ENCODE assay signal across 1 cellular context in genomic region chr16:1923299-1924034, GRCh38.
TF ChIP-seq lines count a peak whose summit lies in the region.

No MANE protein-coding gene starts in this region.

TF ChIP-seq in GM12878, 131 proteins besides CTCF, POLR2A, EP300 and RAD21:
- no peak for TF ChIP-seq ZNF622 (IDR thresholded peaks at IDR 0.05)
- TF ChIP-seq RB1 (IDR thresholded peaks at IDR 0.05; ENCODE audit: borderline replicate concordance): no peak
- no peak for TF ChIP-seq MTA2 (IDR thresholded peaks at IDR 0.05; ENCODE audit: low read depth)
- TF ChIP-seq NFYA (IDR thresholded peaks at IDR 0.05; ENCODE audit: borderline replicate concordance, low read depth, low read length): no peak
- TF ChIP-seq, protein P1, sequence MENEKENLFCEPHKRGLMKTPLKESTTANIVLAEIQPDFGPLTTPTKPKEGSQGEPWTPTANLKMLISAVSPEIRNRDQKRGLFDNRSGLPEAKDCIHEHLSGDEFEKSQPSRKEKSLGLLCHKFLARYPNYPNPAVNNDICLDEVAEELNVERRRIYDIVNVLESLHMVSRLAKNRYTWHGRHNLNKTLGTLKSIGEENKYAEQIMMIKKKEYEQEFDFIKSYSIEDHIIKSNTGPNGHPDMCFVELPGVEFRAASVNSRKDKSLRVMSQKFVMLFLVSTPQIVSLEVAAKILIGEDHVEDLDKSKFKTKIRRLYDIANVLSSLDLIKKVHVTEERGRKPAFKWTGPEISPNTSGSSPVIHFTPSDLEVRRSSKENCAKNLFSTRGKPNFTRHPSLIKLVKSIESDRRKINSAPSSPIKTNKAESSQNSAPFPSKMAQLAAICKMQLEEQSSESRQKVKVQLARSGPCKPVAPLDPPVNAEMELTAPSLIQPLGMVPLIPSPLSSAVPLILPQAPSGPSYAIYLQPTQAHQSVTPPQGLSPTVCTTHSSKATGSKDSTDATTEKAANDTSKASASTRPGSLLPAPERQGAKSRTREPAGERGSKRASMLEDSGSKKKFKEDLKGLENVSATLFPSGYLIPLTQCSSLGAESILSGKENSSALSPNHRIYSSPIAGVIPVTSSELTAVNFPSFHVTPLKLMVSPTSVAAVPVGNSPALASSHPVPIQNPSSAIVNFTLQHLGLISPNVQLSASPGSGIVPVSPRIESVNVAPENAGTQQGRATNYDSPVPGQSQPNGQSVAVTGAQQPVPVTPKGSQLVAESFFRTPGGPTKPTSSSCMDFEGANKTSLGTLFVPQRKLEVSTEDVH (IDR thresholded peaks at IDR 0.05; ENCODE audit: low read depth, partially characterized antibody): no peak
- TF ChIP-seq KAT2A (conservative IDR thresholded peaks at IDR 0.05; ENCODE audit: control insufficient read depth, low read depth, low read length): no peak
- no peak for TF ChIP-seq EZH2 (IDR thresholded peaks at IDR 0.05; ENCODE audit: borderline replicate concordance, control insufficient read depth, low read depth, low read length)
- no peak for TF ChIP-seq MYB (IDR thresholded peaks at IDR 0.05; ENCODE audit: borderline replicate concordance, low read depth, low read length)
- no peak for TF ChIP-seq ZNF274 (IDR thresholded peaks at IDR 0.05; ENCODE audit: insufficient read depth, insufficient read length)
- no peak for TF ChIP-seq STAT1 (conservative IDR thresholded peaks at IDR 0.05)
- no peak for TF ChIP-seq CEBPB (IDR thresholded peaks at IDR 0.05; ENCODE audit: borderline replicate concordance in 1 of 2, low read depth in 2 of 2, low read length in 2 of 2)
- TF ChIP-seq LARP7 (IDR thresholded peaks at IDR 0.05): no peak
- TF ChIP-seq ZNF384 (IDR thresholded peaks at IDR 0.05; ENCODE audit: borderline replicate concordance, low read depth, low read length): no peak
- TF ChIP-seq TCF3 (IDR thresholded peaks at IDR 0.05; ENCODE audit: borderline replicate concordance, insufficient read depth, low read depth, low read length): no peak
- TF ChIP-seq MEF2B (IDR thresholded peaks at IDR 0.05; ENCODE audit: partially characterized antibody, poor library complexity, severe bottlenecking): no peak
- TF ChIP-seq SIX5 (IDR thresholded peaks at IDR 0.05; ENCODE audit: low read depth, low read length, severe bottlenecking): no peak
- no peak for TF ChIP-seq SIN3A (IDR thresholded peaks at IDR 0.05; ENCODE audit: low read depth, low read length)
- no peak for TF ChIP-seq SUPT20H (IDR thresholded peaks at IDR 0.05; ENCODE audit: borderline replicate concordance, control insufficient read depth, low read depth, low read length)
